24 cellular contexts compared by ENCODE assay signal in the genomic region with DNA sequence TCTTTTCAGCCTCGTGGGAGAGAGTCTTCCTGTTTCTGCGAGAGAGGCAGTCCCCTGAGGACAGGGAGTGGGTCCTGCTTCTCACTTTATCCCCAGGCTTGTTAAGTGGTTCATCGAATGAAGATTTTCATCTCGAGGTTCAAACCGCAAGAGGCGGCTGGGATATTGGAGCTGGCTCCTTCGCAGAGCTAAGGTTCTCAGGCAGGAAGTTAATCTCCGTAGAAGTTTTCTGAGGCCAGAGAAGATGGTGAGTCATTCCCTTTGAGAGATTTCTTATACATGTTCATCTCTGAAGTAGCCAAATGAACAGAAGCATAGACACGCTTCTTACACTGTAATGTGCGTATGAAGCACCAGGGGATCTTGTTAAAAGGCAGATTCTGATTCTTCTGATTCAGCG.
DNase-seq lines count a peak whose midpoint lies in the region; ATAC-seq, FAIRE-seq and TF ChIP-seq lines count a peak whose summit lies in the region.
"Had no signal": no experiment of that assay in that cellular context is flagged by ENCODE, and none has a peak within 500 bp of the region (broad histone marks: within the 10 kb centered on the region; RNA-seq: fewer than 3 reads in every experiment).

No MANE protein-coding gene starts in this region.

- CTCF ChIA-PET in activated CD4-positive, alpha-beta T cell treated with anti-CD3 and anti-CD28 coated beads for 36 hours (lab: Charles Lee): no interaction called here

- no peak overlapping the region for H3K4me3 Mint-ChIP-seq in activated CD4-positive, alpha-beta T cell treated with anti-CD3 and anti-CD28 coated beads for 36 hours
- H3K4me3 Mint-ChIP-seq in chondrocyte (ENCODE audit: unreplicated experiment): no peak overlapping the region
- H3K4me3 Mint-ChIP-seq: activated CD4-positive, alpha-beta T cell treated with anti-CD3 and anti-CD28 coated beads, Interleukin-2, amount 10 ng/mL, durations not matched to agents 24 days and 14 days; activated T-cell treated with anti-CD3 and anti-CD28 coated beads, Interleukin-2, amount 50 U/mL, for 4 hours; B cell; stimulated activated naive B cell treated with anti-CD40 and anti-IgM and Interleukin-4, amounts not matched to agents 10 μg/mL and 1 μg/mL and 100 μg/mL, for 72 hours had no signal

- peaks cover 9% of the 10 kb centered on the region for H3K4me1 Mint-ChIP-seq in activated CD4-positive, alpha-beta T cell treated with anti-CD3 and anti-CD28 coated beads for 36 hours
- no peaks in the 10 kb centered on the region for H3K4me1 Mint-ChIP-seq in chondrocyte (ENCODE audit: low read depth)
- H3K4me1 Mint-ChIP-seq: activated CD4-positive, alpha-beta T cell treated with anti-CD3 and anti-CD28 coated beads, Interleukin-2, amount 10 ng/mL, durations not matched to agents 24 days and 14 days; B cell; stimulated activated naive B cell treated with anti-CD40 and anti-IgM and Interleukin-4, amounts not matched to agents 10 μg/mL and 1 μg/mL and 100 μg/mL, for 72 hours had no signal

- peak; percentile 44 for ATAC-seq in activated CD4-positive, alpha-beta T cell treated with anti-CD3 and anti-CD28 coated beads for 36 hours
- ATAC-seq: activated T-cell treated with anti-CD3 and anti-CD28 coated beads, Interleukin-2, amount 50 U/mL, for 4 hours; body of pancreas; gastrocnemius medialis; HCT116; right lobe of liver; stimulated activated naive B cell treated with anti-CD40 and anti-IgM and Interleukin-4, amounts not matched to agents 10 μg/mL and 1 μg/mL and 100 μg/mL, for 72 hours; upper lobe of right lung had no signal

- no peak overlapping the region for H3K27ac Mint-ChIP-seq in activated CD4-positive, alpha-beta T cell treated with anti-CD3 and anti-CD28 coated beads for 36 hours
- peak overlapping the region; percentile 27 for H3K27ac Mint-ChIP-seq in chondrocyte (ENCODE audit: unreplicated experiment)
- H3K27ac Mint-ChIP-seq: activated CD4-positive, alpha-beta T cell treated with anti-CD3 and anti-CD28 coated beads, Interleukin-2, amount 10 ng/mL, durations not matched to agents 24 days and 14 days; B cell; stimulated activated naive B cell treated with anti-CD40 and anti-IgM and Interleukin-4, amounts not matched to agents 10 μg/mL and 1 μg/mL and 100 μg/mL, for 72 hours had no signal

- H3K9me3 Mint-ChIP-seq in activated CD4-positive, alpha-beta T cell treated with anti-CD3 and anti-CD28 coated beads for 36 hours (ENCODE audit: low read depth): peaks cover 13% of the 10 kb centered on the region
- H3K9me3 Mint-ChIP-seq in chondrocyte (ENCODE audit: low read depth): peaks cover 15% of the 10 kb centered on the region

- no peaks in the 10 kb centered on the region for H3K27me3 Mint-ChIP-seq in activated CD4-positive, alpha-beta T cell treated with anti-CD3 and anti-CD28 coated beads for 36 hours
- H3K27me3 Mint-ChIP-seq in chondrocyte (ENCODE audit: low read depth): no peaks in the 10 kb centered on the region
- H3K27me3 Mint-ChIP-seq: activated CD4-positive, alpha-beta T cell treated with anti-CD3 and anti-CD28 coated beads, Interleukin-2, amount 10 ng/mL, durations not matched to agents 24 days and 14 days had no signal

- no peak for TF ChIP-seq CTCF in chondrocyte (IDR thresholded peaks at IDR 0.05)

- FAIRE-seq in frontal cortex (lab: Jason Lieb, UNC): no peak

- H3K36me3 Mint-ChIP-seq in activated CD4-positive, alpha-beta T cell treated with anti-CD3 and anti-CD28 coated beads for 36 hours (ENCODE audit: low read depth): no peaks in the 10 kb centered on the region
- H3K36me3 Mint-ChIP-seq in chondrocyte (ENCODE audit: low read depth): no peaks in the 10 kb centered on the region
- H3K36me3 Mint-ChIP-seq: stimulated activated naive B cell treated with anti-CD40 and anti-IgM and Interleukin-4, amounts not matched to agents 10 μg/mL and 1 μg/mL and 100 μg/mL, for 72 hours had no signal

- no peak for DNase-seq in activated CD4-positive, alpha-beta T cell treated with anti-CD3 and anti-CD28 coated beads for 36 hours
- DNase-seq in activated CD4-positive, alpha-beta T cell treated with anti-CD3 and anti-CD28 coated beads, Interleukin-2, amount 50 U/mL, for 48 hours: no peak
- DNase-seq in HT1080 (ENCODE audit: low read depth): peak; percentile 62
- no peak for DNase-seq in chondrocyte (ENCODE audit: low spot score)
- DNase-seq in superior temporal gyrus (ENCODE audit: extremely low spot score): peak; percentile 50
- DNase-seq in frontal cortex (ENCODE audit: low spot score in 2 of 2): no peak
- no peak for DNase-seq in NCI-H1417 (lab: John Stamatoyannopoulos, UW)
- no peak for DNase-seq in NCI-H2029 (lab: John Stamatoyannopoulos, UW)
- DNase-seq: activated CD4-positive, alpha-beta T cell treated with anti-CD3 and anti-CD28 coated beads, Interleukin-2, amount 10 ng/mL, durations not matched to agents 24 days and 14 days; activated T-cell treated with anti-CD3 and anti-CD28 coated beads, Interleukin-2, amount 50 U/mL, for 4 hours; body of pancreas; gastrocnemius medialis; GDM1; KG1; NCI-H1694 treated with DMSO at 0.1 percent for 48 hours; NCI-H526 treated with DMSO at 0.1 percent for 48 hours; PC-9; right lobe of liver; SIG-M5; stimulated activated CD4-positive, alpha-beta T cell treated with anti-CD3 and anti-CD28 coated beads, Interleukin-4, amount 100 ng/mL, for 4 hours; stimulated activated naive B cell treated with anti-CD40 and anti-IgM and Interleukin-4, amounts not matched to agents 10 μg/mL and 1 μg/mL and 100 μg/mL, for 72 hours; upper lobe of right lung had no signal

- intact Hi-C loops in activated CD4-positive, alpha-beta T cell treated with anti-CD3 and anti-CD28 coated beads for 36 hours (cut with DNase I, micrococcal nuclease): no loop called here

- POLR2A ChIA-PET in activated CD4-positive, alpha-beta T cell treated with anti-CD3 and anti-CD28 coated beads for 36 hours (lab: Charles Lee): no interaction called here

Comparison
In these comparisons a context has a peak if more than half of its experiments do, and no peak if none do; other contexts are left out.
1. DNase-seq: peak in HT1080 (single experiment) and superior temporal gyrus (single experiment); none in activated CD4-positive, alpha-beta T cell treated with anti-CD3 and anti-CD28 coated beads for 36 hours (single experiment), activated CD4-positive, alpha-beta T cell treated with anti-CD3 and anti-CD28 coated beads, Interleukin-2, amount 50 U/mL, for 48 hours (0 of 2), chondrocyte (single experiment), frontal cortex (0 of 2), NCI-H1417 (0 of 3) and NCI-H2029 (single experiment).